1 cellular context compared by ENCODE assay signal in the genomic region with DNA sequence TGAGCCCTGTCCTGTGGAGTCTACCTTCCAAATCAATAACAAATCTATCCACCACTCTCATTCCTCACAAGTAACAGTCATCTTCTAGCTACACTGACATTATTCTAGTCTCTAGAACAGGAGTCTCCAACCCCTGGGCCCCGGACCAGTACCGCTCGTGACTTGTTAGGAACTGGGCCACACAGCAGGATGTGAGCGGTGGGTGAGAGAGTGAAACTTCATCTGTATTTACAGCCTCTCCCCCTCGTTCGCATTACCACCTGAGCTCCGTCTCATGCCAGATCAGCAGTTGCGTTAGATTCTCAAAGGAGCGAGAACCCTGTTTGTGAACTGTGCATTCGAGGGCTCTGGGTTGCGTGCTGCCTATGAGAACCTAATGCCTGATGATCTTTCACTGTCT.
TF ChIP-seq lines count a peak whose summit lies in the region.

No MANE protein-coding gene starts in this region.

TF ChIP-seq in GM23338, 12 proteins besides CTCF, POLR2A, EP300 and RAD21 (continued from another document):
- TF ChIP-seq, protein P1, sequence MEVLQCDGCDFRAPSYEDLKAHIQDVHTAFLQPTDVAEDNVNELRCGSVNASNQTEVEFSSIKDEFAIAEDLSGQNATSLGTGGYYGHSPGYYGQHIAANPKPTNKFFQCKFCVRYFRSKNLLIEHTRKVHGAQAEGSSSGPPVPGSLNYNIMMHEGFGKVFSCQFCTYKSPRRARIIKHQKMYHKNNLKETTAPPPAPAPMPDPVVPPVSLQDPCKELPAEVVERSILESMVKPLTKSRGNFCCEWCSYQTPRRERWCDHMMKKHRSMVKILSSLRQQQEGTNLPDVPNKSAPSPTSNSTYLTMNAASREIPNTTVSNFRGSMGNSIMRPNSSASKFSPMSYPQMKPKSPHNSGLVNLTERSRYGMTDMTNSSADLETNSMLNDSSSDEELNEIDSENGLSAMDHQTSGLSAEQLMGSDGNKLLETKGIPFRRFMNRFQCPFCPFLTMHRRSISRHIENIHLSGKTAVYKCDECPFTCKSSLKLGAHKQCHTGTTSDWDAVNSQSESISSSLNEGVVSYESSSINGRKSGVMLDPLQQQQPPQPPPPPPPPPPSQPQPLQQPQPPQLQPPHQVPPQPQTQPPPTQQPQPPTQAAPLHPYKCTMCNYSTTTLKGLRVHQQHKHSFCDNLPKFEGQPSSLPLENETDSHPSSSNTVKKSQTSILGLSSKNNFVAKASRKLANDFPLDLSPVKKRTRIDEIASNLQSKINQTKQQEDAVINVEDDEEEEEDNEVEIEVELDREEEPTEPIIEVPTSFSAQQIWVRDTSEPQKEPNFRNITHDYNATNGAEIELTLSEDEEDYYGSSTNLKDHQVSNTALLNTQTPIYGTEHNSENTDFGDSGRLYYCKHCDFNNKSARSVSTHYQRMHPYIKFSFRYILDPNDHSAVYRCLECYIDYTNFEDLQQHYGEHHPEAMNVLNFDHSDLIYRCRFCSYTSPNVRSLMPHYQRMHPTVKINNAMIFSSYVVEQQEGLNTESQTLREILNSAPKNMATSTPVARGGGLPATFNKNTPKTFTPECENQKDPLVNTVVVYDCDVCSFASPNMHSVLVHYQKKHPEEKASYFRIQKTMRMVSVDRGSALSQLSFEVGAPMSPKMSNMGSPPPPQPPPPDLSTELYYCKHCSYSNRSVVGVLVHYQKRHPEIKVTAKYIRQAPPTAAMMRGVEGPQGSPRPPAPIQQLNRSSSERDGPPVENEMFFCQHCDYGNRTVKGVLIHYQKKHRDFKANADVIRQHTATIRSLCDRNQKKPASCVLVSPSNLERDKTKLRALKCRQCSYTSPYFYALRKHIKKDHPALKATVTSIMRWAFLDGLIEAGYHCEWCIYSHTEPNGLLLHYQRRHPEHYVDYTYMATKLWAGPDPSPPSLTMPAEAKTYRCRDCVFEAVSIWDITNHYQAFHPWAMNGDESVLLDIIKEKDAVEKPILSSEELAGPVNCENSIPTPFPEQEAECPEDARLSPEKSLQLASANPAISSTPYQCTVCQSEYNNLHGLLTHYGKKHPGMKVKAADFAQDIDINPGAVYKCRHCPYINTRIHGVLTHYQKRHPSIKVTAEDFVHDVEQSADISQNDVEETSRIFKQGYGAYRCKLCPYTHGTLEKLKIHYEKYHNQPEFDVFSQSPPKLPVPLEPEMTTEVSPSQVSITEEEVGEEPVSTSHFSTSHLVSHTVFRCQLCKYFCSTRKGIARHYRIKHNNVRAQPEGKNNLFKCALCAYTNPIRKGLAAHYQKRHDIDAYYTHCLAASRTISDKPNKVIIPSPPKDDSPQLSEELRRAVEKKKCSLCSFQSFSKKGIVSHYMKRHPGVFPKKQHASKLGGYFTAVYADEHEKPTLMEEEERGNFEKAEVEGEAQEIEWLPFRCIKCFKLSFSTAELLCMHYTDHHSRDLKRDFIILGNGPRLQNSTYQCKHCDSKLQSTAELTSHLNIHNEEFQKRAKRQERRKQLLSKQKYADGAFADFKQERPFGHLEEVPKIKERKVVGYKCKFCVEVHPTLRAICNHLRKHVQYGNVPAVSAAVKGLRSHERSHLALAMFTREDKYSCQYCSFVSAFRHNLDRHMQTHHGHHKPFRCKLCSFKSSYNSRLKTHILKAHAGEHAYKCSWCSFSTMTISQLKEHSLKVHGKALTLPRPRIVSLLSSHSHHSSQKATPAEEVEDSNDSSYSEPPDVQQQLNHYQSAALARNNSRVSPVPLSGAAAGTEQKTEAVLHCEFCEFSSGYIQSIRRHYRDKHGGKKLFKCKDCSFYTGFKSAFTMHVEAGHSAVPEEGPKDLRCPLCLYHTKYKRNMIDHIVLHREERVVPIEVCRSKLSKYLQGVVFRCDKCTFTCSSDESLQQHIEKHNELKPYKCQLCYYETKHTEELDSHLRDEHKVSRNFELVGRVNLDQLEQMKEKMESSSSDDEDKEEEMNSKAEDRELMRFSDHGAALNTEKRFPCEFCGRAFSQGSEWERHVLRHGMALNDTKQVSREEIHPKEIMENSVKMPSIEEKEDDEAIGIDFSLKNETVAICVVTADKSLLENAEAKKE (CRISPR knock-in tag; IDR thresholded peaks at IDR 0.05) = no peak
- TF ChIP-seq ZNF331 (CRISPR knock-in tag; IDR thresholded peaks at IDR 0.05; ENCODE audit: low read depth) = no peak
- TF ChIP-seq CREB1 (CRISPR knock-in tag; IDR thresholded peaks at IDR 0.05; ENCODE audit: low read depth) = no peak
- TF ChIP-seq REST (IDR thresholded peaks at IDR 0.05; ENCODE audit: unreplicated experiment) = no peak
- TF ChIP-seq POLR2AphosphoS5 (IDR thresholded peaks at IDR 0.05; ENCODE audit: low read depth) = no peak
- no peak for TF ChIP-seq EZH2phosphoT487 (IDR thresholded peaks at IDR 0.05; ENCODE audit: unreplicated experiment)
- no peak for TF ChIP-seq JUNB (IDR thresholded peaks at IDR 0.05; ENCODE audit: unreplicated experiment)
TF ChIP-seq in GM23338: peak in this region for 0.
